Comparison of ENCODE assay signal across 12 cellular contexts in the genomic region with DNA sequence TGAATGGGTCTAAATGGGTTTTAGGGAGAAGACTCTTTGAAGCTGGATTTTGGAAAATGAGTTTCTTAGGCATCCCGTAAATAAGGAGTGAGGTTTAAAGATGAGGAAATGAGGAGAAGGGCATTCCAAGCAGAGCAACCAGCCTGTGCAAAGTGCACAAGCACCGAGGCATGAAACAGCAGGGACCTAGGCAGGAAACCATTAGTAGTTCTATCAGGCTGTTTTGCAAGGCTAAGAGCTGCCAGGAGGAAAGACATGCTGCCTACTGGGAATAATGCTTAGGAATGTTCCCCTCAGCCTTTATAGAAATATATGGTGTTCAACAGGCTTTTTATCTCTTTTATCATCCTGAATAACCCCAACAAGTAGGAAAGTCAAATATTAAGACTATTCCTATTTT.
DNase-seq lines count a peak whose midpoint lies in the region; ATAC-seq, FAIRE-seq and TF ChIP-seq lines count a peak whose summit lies in the region.
"Had no signal": no experiment of that assay in that cellular context is flagged by ENCODE, and none has a peak within 500 bp of the region (broad histone marks: within the 10 kb centered on the region; RNA-seq: fewer than 3 reads in every experiment).

No MANE protein-coding gene starts in this region.

- peak; percentile 55 for FAIRE-seq in astrocyte (lab: Jason Lieb, UNC)
- FAIRE-seq: GM18507 had no signal

- H3K27ac Mint-ChIP-seq in HFFc6 (peak overlapping the region; percentile 90), astrocyte (ENCODE audit: unreplicated experiment) (peak overlapping the region; percentile 80)

- H3K9me3 Mint-ChIP-seq in HFFc6 (no peaks in the 10 kb centered on the region), astrocyte (ENCODE audit: unreplicated experiment) (no peaks in the 10 kb centered on the region)
- H3K9me3 Mint-ChIP-seq: naive thymus-derived CD4-positive, alpha-beta T cell had no signal

- no peaks in the 10 kb centered on the region for H3K36me3 ChIP-seq in astrocyte (ENCODE audit: insufficient read depth, low read length)
- H3K36me3 ChIP-seq: spleen had no signal

- H3K4me1 ChIP-seq in astrocyte (ENCODE audit: insufficient read depth, low read length): peaks cover 36% of the 10 kb centered on the region

- no peaks in the 10 kb centered on the region for H3K27me3 ChIP-seq in astrocyte (ENCODE audit: insufficient read depth, low read length)

- DNase-seq in A172 (ENCODE audit: low spot score): peak; percentile 54
- DNase-seq in HFFc6: no peak
- no peak for DNase-seq in astrocyte (ENCODE audit: low read depth)
- peak; percentile 68 for DNase-seq in left kidney (ENCODE audit: low read depth, low spot score)
- DNase-seq in AML-193 (lab: John Stamatoyannopoulos, UW): no peak
- DNase-seq in NCI-H1694 treated with DMSO at 0.1 percent for 48 hours (lab: John Stamatoyannopoulos, UW): no peak
- DNase-seq: MM.1S; naive thymus-derived CD4-positive, alpha-beta T cell; spleen had no signal

- no peaks in the 10 kb centered on the region for H3K9me3 ChIP-seq in astrocyte (ENCODE audit: insufficient read depth, low read depth, low read length)
- H3K9me3 ChIP-seq: spleen had no signal

- H3K9ac ChIP-seq in astrocyte (ENCODE audit: low read length): no peak overlapping the region

- no peak overlapping the region for H2AFZ ChIP-seq in astrocyte (ENCODE audit: low read depth, low read length)

- peak overlapping the region; percentile 34 for H3K27ac ChIP-seq in astrocyte (ENCODE audit: low read depth, low read length)

- TF ChIP-seq CTCF in HFFc6 (IDR thresholded peaks at IDR 0.05): no peak
- no peak for TF ChIP-seq CTCF in astrocyte (IDR thresholded peaks at IDR 0.05; ENCODE audit: insufficient read depth, low read depth, low read length)

- ATAC-seq in HG02610 (IDR thresholded peaks at IDR 0.05; ENCODE audit: unreplicated experiment): no peak
- ATAC-seq in GM21360 (IDR thresholded peaks at IDR 0.05; ENCODE audit: unreplicated experiment): no peak

- no peaks in the 10 kb centered on the region for H3K79me2 ChIP-seq in astrocyte (ENCODE audit: insufficient read depth, low read length)

- H3K4me3 ChIP-seq in astrocyte (ENCODE audit: insufficient read depth, low read depth, low read length): no peak overlapping the region
- H3K4me3 ChIP-seq: spleen had no signal

- H3K4me2 ChIP-seq in astrocyte (ENCODE audit: low read length): peak overlapping the region; percentile 64

- H3K27me3 Mint-ChIP-seq in HFFc6 (ENCODE audit: insufficient read depth) (peaks cover 2% of the 10 kb centered on the region; the same call in 1 of the 2 replicates), astrocyte (ENCODE audit: low read depth, unreplicated experiment) (no peaks in the 10 kb centered on the region)

- peaks cover 82% of the 10 kb centered on the region for H3K4me1 Mint-ChIP-seq in HFFc6 (ENCODE audit: low read depth)
- H3K4me1 Mint-ChIP-seq in astrocyte (ENCODE audit: low read depth, unreplicated experiment): peaks cover 38% of the 10 kb centered on the region

- no peaks in the 10 kb centered on the region for H3K36me3 Mint-ChIP-seq in HFFc6 (ENCODE audit: low read depth)
- no peaks in the 10 kb centered on the region for H3K36me3 Mint-ChIP-seq in astrocyte (ENCODE audit: low read depth, unreplicated experiment)
- H3K36me3 Mint-ChIP-seq: naive thymus-derived CD4-positive, alpha-beta T cell had no signal

- H3K4me3 Mint-ChIP-seq in HFFc6 (peak overlapping the region; percentile 46), astrocyte (ENCODE audit: unreplicated experiment) (no peak overlapping the region)

- no peaks in the 10 kb centered on the region for H4K20me1 ChIP-seq in astrocyte (ENCODE audit: insufficient read depth, low read length)

Comparison
In these comparisons a context has a peak if more than half of its experiments do, and no peak if none do; other contexts are left out.
1. DNase-seq: peak in A172 (single experiment) and left kidney (single experiment); none in HFFc6 (single experiment), astrocyte (single experiment), AML-193 (0 of 2) and NCI-H1694 treated with DMSO at 0.1 percent for 48 hours (single experiment).